In genomic region chr7:4895766-4896165, GRCh38 we compare ENCODE assay signal across 10 cellular contexts.
"Had no signal": no experiment of that assay in that cellular context is flagged by ENCODE, and none has a peak within 500 bp of the region (broad histone marks: within the 10 kb centered on the region; RNA-seq: fewer than 3 reads in every experiment).

No MANE protein-coding gene starts in this region.

- ATAC-seq: HCT116, HepG2 had no signal

- H3K9ac ChIP-seq: GM23248, KMS-11 had no signal

- H3K4me1 ChIP-seq: HAP-1 had no signal

- DNase-seq: GM23248, GOT3, H7, HFFc6, KBM-7 had no signal

- H3K4me3 ChIP-seq: GM23248, HAP-1 had no signal

- H3K4me2 ChIP-seq: KMS-11 had no signal

- H3K27ac ChIP-seq: GM23248, HL-60, KMS-11 had no signal

- H3K9me3 ChIP-seq: HAP-1 had no signal

- H3K36me3 ChIP-seq: HAP-1 had no signal
